Comparison of ENCODE assay signal across 12 cellular contexts in the genomic region with DNA sequence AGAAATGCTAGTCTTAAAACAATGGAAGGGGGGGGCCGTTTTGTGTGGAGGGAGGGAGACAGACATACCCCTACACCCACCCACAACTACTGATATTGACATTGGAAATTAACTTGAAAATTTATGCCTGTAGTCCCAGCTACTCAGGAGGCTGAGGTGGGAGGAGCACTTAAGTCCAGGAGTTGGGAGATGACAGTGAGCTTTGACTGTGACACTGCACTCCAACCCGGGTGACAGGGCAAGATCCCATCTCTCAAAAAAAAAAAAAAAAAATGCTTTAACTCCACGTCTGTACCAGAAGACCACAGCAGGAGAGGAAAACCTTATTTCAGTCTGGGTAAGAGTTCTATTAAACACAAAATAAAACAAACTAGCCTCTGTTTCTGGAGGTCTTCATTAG. TPM values are rescaled to one million over a fixed set of nuclear protein-coding genes. Genes with fewer than 3 reads are reported as not detected.
A peak's percentile ranks its signal among the peaks of the same experiment; 100 is the strongest.
DNase-seq lines count a peak whose midpoint lies in the region; ATAC-seq and TF ChIP-seq lines count a peak whose summit lies in the region.
"Had no signal": no experiment of that assay in that cellular context is flagged by ENCODE, and none has a peak within 500 bp of the region (broad histone marks: within the 10 kb centered on the region; RNA-seq: fewer than 3 reads in every experiment).

No MANE protein-coding gene starts in this region.

- no peak for TF ChIP-seq POLR2A in stomach (IDR thresholded peaks at IDR 0.05)

- BruUV-seq in A673 (replicated peaks; lab: Mats Ljungman, UMichigan): no TSS peak

- DNase-seq in A673 (ENCODE audit: low spot score) (no peak), lower lobe of right lung (no peak), stomach (no peak), iPS-NIHi7 (ENCODE audit: extremely low spot score) (no peak)
- no peak for DNase-seq in activated CD8-positive, alpha-beta T cell treated with anti-CD3 and anti-CD28 coated beads, Interleukin-2, amount 10 ng/mL, durations not matched to agents 7 days and 5 days
- DNase-seq: activated CD4-positive, CD25-positive, alpha-beta regulatory T cell treated with anti-CD3 and anti-CD28 coated beads, Interleukin-2, amount 50 U/mL, for 72 hours; DMS153; MV-4-11 had no signal

- peaks cover 46% of the 10 kb centered on the region for H3K4me1 Mint-ChIP-seq in activated CD8-positive, alpha-beta T cell treated with anti-CD3 and anti-CD28 coated beads, Interleukin-2, amount 10 ng/mL, durations not matched to agents 7 days and 5 days (ENCODE audit: low read depth)

- H3K27ac ChIP-seq in A673 (ENCODE audit: low read depth, low read length, poor library complexity, severe bottlenecking) (peak overlapping the region; percentile 23), DOHH2 (ENCODE audit: low read depth, low read length) (no peak overlapping the region), lower lobe of right lung (no peak overlapping the region), stomach (no peak overlapping the region)

- peaks cover 15% of the 10 kb centered on the region for H3K4me1 ChIP-seq in A673 (ENCODE audit: insufficient read depth, low read length, poor library complexity, severe bottlenecking)
- peaks cover 28% of the 10 kb centered on the region for H3K4me1 ChIP-seq in DOHH2 (ENCODE audit: control insufficient read depth, low read length)
- H3K4me1 ChIP-seq in lower lobe of right lung: peaks cover 52% of the 10 kb centered on the region
- peaks cover 26 to 62% (median 44%) of the 10 kb centered on the region in 4 donors for H3K4me1 ChIP-seq in stomach

- H3K27ac Mint-ChIP-seq in activated CD8-positive, alpha-beta T cell treated with anti-CD3 and anti-CD28 coated beads, Interleukin-2, amount 10 ng/mL, durations not matched to agents 7 days and 5 days: no peak overlapping the region

- TF ChIP-seq CTCF in A673 (conservative IDR thresholded peaks at IDR 0.05; ENCODE audit: low read depth, low read length) (no peak), DOHH2 (IDR thresholded peaks at IDR 0.05; ENCODE audit: low read depth, low read length, poor library complexity, severe bottlenecking) (no peak), lower lobe of right lung (IDR thresholded peaks at IDR 0.05) (no peak), stomach (IDR thresholded peaks at IDR 0.05) (no peak)

- H3K4me3 ChIP-seq in A673 (ENCODE audit: low read depth, low read length, poor library complexity, severe bottlenecking): peak overlapping the region; percentile 91
- H3K4me3 ChIP-seq in DOHH2 (ENCODE audit: low read length): peak overlapping the region; percentile 8; the same call in 1 of the 2 replicates
- peak overlapping the region; percentile 86 for H3K4me3 ChIP-seq in lower lobe of right lung
- peak overlapping the region in 1 of 4 donors; percentile 88 for H3K4me3 ChIP-seq in stomach

- POLR2A ChIA-PET in A673 (lab: Charles Lee; ENCODE audit: low non-redundant PET): no interaction called here
- POLR2A ChIA-PET in activated CD8-positive, alpha-beta T cell treated with anti-CD3 and anti-CD28 coated beads, Interleukin-2, amount 10 ng/mL, durations not matched to agents 7 days and 5 days (lab: Charles Lee): no interaction called here

- no peak for ATAC-seq in activated CD8-positive, alpha-beta T cell treated with anti-CD3 and anti-CD28 coated beads, Interleukin-2, amount 10 ng/mL, durations not matched to agents 7 days and 5 days
- ATAC-seq in lower lobe of right lung (no peak), GM21515 (IDR thresholded peaks at IDR 0.05; ENCODE audit: unreplicated experiment) (no peak), HG03095 (IDR thresholded peaks at IDR 0.05; ENCODE audit: unreplicated experiment) (no peak)

- H3K36me3 ChIP-seq in A673 (ENCODE audit: insufficient read depth, low read length, poor library complexity, severe bottlenecking) (no peaks in the 10 kb centered on the region), DOHH2 (ENCODE audit: control insufficient read depth, low read length) (peaks cover 4% of the 10 kb centered on the region; the same call in 1 of the 2 replicates), lower lobe of right lung (no peaks in the 10 kb centered on the region), stomach (no peaks in the 10 kb centered on the region)
- H3K36me3 ChIP-seq: tibial artery had no signal

- no peak for TF ChIP-seq EP300 in stomach (IDR thresholded peaks at IDR 0.05)

- CTCF ChIA-PET in A673 (lab: Charles Lee): no interaction called here
- CTCF ChIA-PET in activated CD8-positive, alpha-beta T cell treated with anti-CD3 and anti-CD28 coated beads, Interleukin-2, amount 10 ng/mL, durations not matched to agents 7 days and 5 days (lab: Charles Lee): interaction anchor here (1.2 to 1.8 kb wide), 6 partner anchors 9 to 106 kb away, joined by 3 to 6 read pairs (median 4); no protein-coding TSS in a partner anchor

- peaks cover 56% of the 10 kb centered on the region for H3K79me2 ChIP-seq in DOHH2 (ENCODE audit: control insufficient read depth, low read length)

- no peaks in the 10 kb centered on the region for H3K9me3 ChIP-seq in A673 (ENCODE audit: low read depth, low read length, poor library complexity, severe bottlenecking)
- no peaks in the 10 kb centered on the region for H3K9me3 ChIP-seq in DOHH2 (ENCODE audit: control insufficient read depth, insufficient read depth, low read length)
- H3K9me3 ChIP-seq in lower lobe of right lung: no peaks in the 10 kb centered on the region
- H3K9me3 ChIP-seq in stomach: no peaks in the 10 kb centered on the region
- H3K9me3 ChIP-seq: tibial artery had no signal

- H3K36me3 Mint-ChIP-seq in activated CD8-positive, alpha-beta T cell treated with anti-CD3 and anti-CD28 coated beads, Interleukin-2, amount 10 ng/mL, durations not matched to agents 7 days and 5 days (ENCODE audit: low read depth): peaks cover 23% of the 10 kb centered on the region

- intact Hi-C loops in A673 (cut with micrococcal nuclease; ENCODE audit: unreplicated experiment) (no loop called here), lower lobe of right lung (cut with DNase I) (no loop called here), stomach (cut with DNase I; ENCODE audit: low total_unique reads) (no loop called here)

- H3K27me3 ChIP-seq in A673 (replicated peaks; ENCODE audit: insufficient read depth, low read depth, low read length, poor library complexity) (no peaks in the 10 kb centered on the region), DOHH2 (ENCODE audit: control insufficient read depth, low read length) (no peaks in the 10 kb centered on the region), lower lobe of right lung (ENCODE audit: low read depth) (no peaks in the 10 kb centered on the region), stomach (no peaks in the 10 kb centered on the region)
- H3K27me3 ChIP-seq: tibial artery had no signal

- no peaks in the 10 kb centered on the region for H3K9me3 Mint-ChIP-seq in activated CD8-positive, alpha-beta T cell treated with anti-CD3 and anti-CD28 coated beads, Interleukin-2, amount 10 ng/mL, durations not matched to agents 7 days and 5 days (ENCODE audit: insufficient read depth)

- peak overlapping the region; percentile 68 for H3K4me2 ChIP-seq in DOHH2 (ENCODE audit: low read length)

- WGBS in stomach, 5 donors: 18 to 29% (median 27%) methylated on average over 3 of the region's 3 CpGs

- H3K27me3 Mint-ChIP-seq in activated CD8-positive, alpha-beta T cell treated with anti-CD3 and anti-CD28 coated beads, Interleukin-2, amount 10 ng/mL, durations not matched to agents 7 days and 5 days (ENCODE audit: low read depth): peaks cover 2% of the 10 kb centered on the region

- peak overlapping the region; percentile 87 for H3K4me3 Mint-ChIP-seq in activated CD8-positive, alpha-beta T cell treated with anti-CD3 and anti-CD28 coated beads, Interleukin-2, amount 10 ng/mL, durations not matched to agents 7 days and 5 days

- H3F3A ChIP-seq in DOHH2 (ENCODE audit: control insufficient read depth, insufficient read depth): no peaks in the 10 kb centered on the region

- no peaks in the 10 kb centered on the region for H3K9me2 ChIP-seq in DOHH2 (replicated peaks; ENCODE audit: control insufficient read depth, low read length)

- H4K20me1 ChIP-seq in DOHH2 (ENCODE audit: control insufficient read depth, insufficient read depth, low read depth, low read length): peaks cover 12% of the 10 kb centered on the region; the same call in 1 of the 2 replicates

RNA-seq across cellular contexts. Expression of a gene that starts 2.2 kb away (rescaled TPM):
- total RNA-seq in A673 (2021) (31.8 and 34.3 TPM in 2 replicates), lower lobe of right lung (40.3 TPM), stomach (10 to 100 TPM in 4 of 5 donors, 1 to 10 TPM in 1; 7.5 to 43.3 (median 25.9) TPM)
- total RNA-seq in activated CD8-positive, alpha-beta T cell treated with anti-CD3 and anti-CD28 coated beads, Interleukin-2, amount 10 ng/mL, durations not matched to agents 7 days and 5 days: 10 to 100 TPM; 30.1 to 30.7 TPM
- polyA plus RNA-seq in stomach: 10 to 100 TPM; 14.4 to 24.4 (median 18.9) TPM

RNA-seq across cellular contexts. Expression of a gene that starts 52.1 kb away (rescaled TPM):
- total RNA-seq in A673 (2021) (71.9 and 72.0 TPM in 2 replicates), lower lobe of right lung (95.7 TPM), stomach (100 to 1,000 TPM in 3 of 5 donors, 10 to 100 TPM in 2; 30.7 to 211 (median 161) TPM)
- total RNA-seq in activated CD8-positive, alpha-beta T cell treated with anti-CD3 and anti-CD28 coated beads, Interleukin-2, amount 10 ng/mL, durations not matched to agents 7 days and 5 days: 100 to 1,000 TPM; 135 to 149 TPM
- polyA plus RNA-seq in stomach: 100 to 1,000 TPM in 1 of 3 donors, 10 to 100 TPM in 2; 69.0 to 115 (median 81.1) TPM
